In genomic region chr4:83022724-83023427, GRCh38 we compare ENCODE assay signal across 20 cellular contexts. TPM values are rescaled to one million over a fixed set of nuclear protein-coding genes. Genes with fewer than 3 reads are reported as not detected.
DNase-seq lines count a peak whose midpoint lies in the region; TF ChIP-seq lines count a peak whose summit lies in the region.
"Had no signal": no experiment of that assay in that cellular context is flagged by ENCODE, and none has a peak within 500 bp of the region (broad histone marks: within the 10 kb centered on the region; RNA-seq: fewer than 3 reads in every experiment).

No MANE protein-coding gene starts in this region.

- no peak overlapping the region for H3K9ac ChIP-seq in adipocyte (ENCODE audit: low read length)

- H3K36me3 ChIP-seq in ACC112 (ENCODE audit: insufficient read depth, low read length) (no peaks in the 10 kb centered on the region), adipocyte (ENCODE audit: control insufficient read depth, insufficient read depth, low read length, severe bottlenecking) (no peaks in the 10 kb centered on the region), adrenal gland (replicated peaks in 1 of 2) (no peaks in the 10 kb centered on the region)
- H3K36me3 ChIP-seq: MG63, upper lobe of left lung had no signal

- H3K27ac ChIP-seq in ACC112 (ENCODE audit: low read depth, low read length) (peak overlapping the region; percentile 60), adrenal gland (no peak overlapping the region)
- H3K27ac ChIP-seq: upper lobe of left lung had no signal

- 72 to 83% (median 79%) methylated on average over 2 of the region's 2 CpGs for WGBS in adrenal gland, 4 donors

- intact Hi-C loops in adrenal gland (cut with DNase I) = no loop called here

- H3K4me3 ChIP-seq in ACC112 (ENCODE audit: low read depth, low read length) (no peak overlapping the region), adipocyte (ENCODE audit: low read length) (no peak overlapping the region), fibroblast of the aortic adventitia (ENCODE audit: low read depth, low read length) (no peak overlapping the region), adrenal gland (no peak overlapping the region)
- H3K4me3 ChIP-seq: MG63, upper lobe of left lung had no signal

- peak; percentile 48 for DNase-seq in GM04504 (ENCODE audit: low read depth)
- peak; percentile 34 for DNase-seq in adipocyte (ENCODE audit: low read depth)
- peak; percentile 65 for DNase-seq in fibroblast of the aortic adventitia (ENCODE audit: low read depth)
- DNase-seq in SIG-M5 (lab: John Stamatoyannopoulos, UW) = no peak
- no peak for DNase-seq in stimulated activated CD4-positive, alpha-beta T cell treated with anti-CD3 and anti-CD28 coated beads, Interleukin-4, amount 100 ng/mL, for 1 hour
- no peak for DNase-seq in adrenal gland
- DNase-seq in anterior cingulate cortex (lab: John Stamatoyannopoulos, UW) = no peak
- DNase-seq: ACHN; activated CD4-positive, alpha-beta T cell treated with anti-CD3 and anti-CD28 coated beads for 4 hours; activated CD8-positive, alpha-beta memory T cell treated with anti-CD3 and anti-CD28 coated beads, Interleukin-2, amount 50 U/mL, for 4 hours; erythroblast; islet precursor cell; mesendoderm; MG63; NCI-H1930; NCI-H510A; OCI-M1; stimulated activated naive CD4-positive, alpha-beta T cell had no signal

- H2AFZ ChIP-seq in ACC112 (ENCODE audit: low read length, unreplicated experiment) = no peak overlapping the region

- H3K27me3 ChIP-seq in ACC112 (ENCODE audit: insufficient read depth, low read length) (no peaks in the 10 kb centered on the region), adipocyte (replicated peaks; ENCODE audit: control insufficient read depth, insufficient read depth, low read length) (no peaks in the 10 kb centered on the region), adrenal gland (no peaks in the 10 kb centered on the region)
- H3K27me3 ChIP-seq: MG63, upper lobe of left lung had no signal

- peaks cover 19% of the 10 kb centered on the region for H3K9me3 ChIP-seq in adipocyte (ENCODE audit: control insufficient read depth, low read length)
- H3K9me3 ChIP-seq in adrenal gland (replicated peaks in 1 of 3) = no peaks in the 10 kb centered on the region

- TF ChIP-seq POLR2A in adrenal gland (IDR thresholded peaks at IDR 0.05) = no peak

- H3K79me2 ChIP-seq in ACC112 (ENCODE audit: control insufficient read depth, insufficient read depth, low read length, unreplicated experiment) = no peaks in the 10 kb centered on the region

- H3K4me1 ChIP-seq in ACC112 (ENCODE audit: control insufficient read depth, insufficient read depth, low read length, unreplicated experiment) (peaks cover 4% of the 10 kb centered on the region), adipocyte (ENCODE audit: control insufficient read depth, insufficient read depth, low read length) (no peaks in the 10 kb centered on the region), adrenal gland (replicated peaks in 1 of 2) (no peaks in the 10 kb centered on the region)
- H3K4me1 ChIP-seq: upper lobe of left lung had no signal

- no peak for TF ChIP-seq CTCF in fibroblast of the aortic adventitia (IDR thresholded peaks at IDR 0.05; ENCODE audit: insufficient read depth, low read length)
- TF ChIP-seq CTCF in adrenal gland (IDR thresholded peaks at IDR 0.05) = no peak

RNA-seq across cellular contexts. Expression of gene COPS4, which starts 12.1 kb away (rescaled TPM):
- total RNA-seq in fibroblast of the aortic adventitia (ENCODE audit: low replicate concordance) = 37.5 and 69.3 TPM in 2 replicates
- total RNA-seq in adrenal gland = 10 to 100 TPM; 36.5 to 67.4 (median 45.5) TPM
- polyA plus RNA-seq in adrenal gland = 100 to 1,000 TPM in 1 of 3 donors, 10 to 100 TPM in 2; 13.4 to 110 (median 18.4) TPM

RNA-seq across cellular contexts. Expression of gene LIN54, which starts 12.3 kb away (rescaled TPM):
- 5.1 and 42.5 TPM in 2 replicates for total RNA-seq in fibroblast of the aortic adventitia (ENCODE audit: low replicate concordance)
- total RNA-seq in adrenal gland = 10 to 100 TPM in 4 of 8 donors, 1 to 10 TPM in 4; 6.8 to 12.7 (median 9.8) TPM
- polyA plus RNA-seq in adrenal gland = 10 to 100 TPM in 1 of 3 donors, 1 to 10 TPM in 2; 1.4 to 11.0 (median 2.0) TPM

Comparison
In these comparisons a context has a peak if more than half of its experiments do, and no peak if none do; other contexts are left out.
1. DNase-seq: peak in GM04504 (single experiment), adipocyte (single experiment) and fibroblast of the aortic adventitia (single experiment); none in SIG-M5 (single experiment), stimulated activated CD4-positive, alpha-beta T cell treated with anti-CD3 and anti-CD28 coated beads, Interleukin-4, amount 100 ng/mL, for 1 hour (single experiment), adrenal gland (0 of 7) and anterior cingulate cortex (0 of 58).